Comparison of ENCODE assay signal across 17 cellular contexts in the genomic region with DNA sequence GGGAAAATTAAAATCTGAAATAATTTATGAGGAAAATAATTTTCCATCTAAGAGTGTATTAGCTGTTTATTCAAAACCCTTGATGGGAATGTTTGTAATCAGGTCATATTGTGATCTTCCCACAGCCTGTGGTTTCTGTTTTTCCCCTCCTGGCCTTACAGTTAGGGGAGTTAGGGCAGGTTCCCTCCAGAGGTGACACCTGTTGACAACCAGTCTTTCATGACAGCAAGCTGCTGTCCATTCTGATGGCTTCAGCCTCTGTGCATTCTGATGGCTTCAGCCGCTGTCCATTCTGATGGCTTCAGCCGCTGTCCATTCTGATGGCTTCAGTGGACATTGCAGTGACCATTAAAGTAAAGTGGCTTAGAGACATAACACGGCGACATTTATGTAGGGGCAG.
A peak's percentile ranks its signal among the peaks of the same experiment; 100 is the strongest.
DNase-seq lines count a peak whose midpoint lies in the region; ATAC-seq and TF ChIP-seq lines count a peak whose summit lies in the region.
"Had no signal": no experiment of that assay in that cellular context is flagged by ENCODE, and none has a peak within 500 bp of the region (broad histone marks: within the 10 kb centered on the region; RNA-seq: fewer than 3 reads in every experiment).

No MANE protein-coding gene starts in this region.

- 95 to 98% methylated on average over 4 of the region's 4 CpGs for WGBS in heart right ventricle, 2 donors
- WGBS in trophoblast cell (ENCODE audit: extremely low coverage, insufficient coverage, insufficient read length) = no CpG with 5 or more reads among the region's 4 CpGs

- no peak overlapping the region for H3K18ac ChIP-seq in trophoblast cell (ENCODE audit: low read length)

- H3K9me3 ChIP-seq in heart right ventricle = no peaks in the 10 kb centered on the region
- H3K9me3 ChIP-seq in trophoblast cell (ENCODE audit: insufficient read depth, low read depth, low read length) = no peaks in the 10 kb centered on the region
- H3K9me3 ChIP-seq: A549; BLaER1 treated with 17β-estradiol and CSF1 and Interleukin-3, amounts not matched to agents 10 nM and 100 nM; Caco-2 had no signal

- no peaks in the 10 kb centered on the region for H3K4me1 ChIP-seq in heart right ventricle
- peaks cover 2 to 7% of the 10 kb centered on the region in 2 experiments for H3K4me1 ChIP-seq in trophoblast cell (ENCODE audit: control insufficient read depth in 1 of 2, insufficient read depth in 2 of 2, low read length in 2 of 2)
- H3K4me1 ChIP-seq: A549, Caco-2 had no signal

- no peak for ATAC-seq in heart right ventricle
- ATAC-seq in activated CD8-positive, alpha-beta T cell treated with anti-CD3 and anti-CD28 coated beads, Interleukin-2, amount 10 ng/mL, durations not matched to agents 7 days and 5 days = no peak
- ATAC-seq: A549; CD8-positive, alpha-beta T cell had no signal

- H3K36me3 Mint-ChIP-seq in activated CD8-positive, alpha-beta T cell treated with anti-CD3 and anti-CD28 coated beads, Interleukin-2, amount 10 ng/mL, durations not matched to agents 7 days and 5 days (ENCODE audit: low read depth) = no peaks in the 10 kb centered on the region
- H3K36me3 Mint-ChIP-seq: CD8-positive, alpha-beta T cell had no signal

- H3K79me1 ChIP-seq in trophoblast cell (ENCODE audit: low read length) = no peaks in the 10 kb centered on the region

- peak; percentile 20 for DNase-seq in cardiac septum (ENCODE audit: low spot score)
- DNase-seq in heart right ventricle = no peak
- no peak for DNase-seq in trophoblast cell
- no peak for DNase-seq in activated CD8-positive, alpha-beta T cell treated with anti-CD3 and anti-CD28 coated beads, Interleukin-2, amount 10 ng/mL, durations not matched to agents 7 days and 5 days
- DNase-seq in stimulated activated CD4-positive, alpha-beta T cell treated with anti-CD3 and anti-CD28 coated beads, Interleukin-2, amount 100 ng/mL, for 24 hours = no peak
- DNase-seq: AML-193; Caco-2; Calu3; CD4-positive, alpha-beta T cell; CD8-positive, alpha-beta T cell; DMS79 treated with DMSO at 0.1 percent for 48 hours; GF-D8 had no signal

- intact Hi-C loops in cardiac septum (cut with DNase I) = no loop called here
- intact Hi-C loops in heart right ventricle (cut with DNase I) = loop anchor here in 1 of 10 donors (10.0 kb wide), 1 partner anchor 205 kb away; no protein-coding TSS in a partner anchor

- no peak overlapping the region for H3K14ac ChIP-seq in trophoblast cell (ENCODE audit: low read length)

- H4K91ac ChIP-seq in trophoblast cell (ENCODE audit: low read depth, low read length) = no peak overlapping the region

- no peak overlapping the region for H3K4me3 Mint-ChIP-seq in activated CD8-positive, alpha-beta T cell treated with anti-CD3 and anti-CD28 coated beads, Interleukin-2, amount 10 ng/mL, durations not matched to agents 7 days and 5 days
- H3K4me3 Mint-ChIP-seq: B cell; CD4-positive, alpha-beta T cell; CD8-positive, alpha-beta T cell had no signal

- no peaks in the 10 kb centered on the region for H3K4me1 Mint-ChIP-seq in activated CD8-positive, alpha-beta T cell treated with anti-CD3 and anti-CD28 coated beads, Interleukin-2, amount 10 ng/mL, durations not matched to agents 7 days and 5 days (ENCODE audit: low read depth)
- H3K4me1 Mint-ChIP-seq: B cell had no signal

- H3K27ac Mint-ChIP-seq in activated CD8-positive, alpha-beta T cell treated with anti-CD3 and anti-CD28 coated beads, Interleukin-2, amount 10 ng/mL, durations not matched to agents 7 days and 5 days = no peak overlapping the region
- H3K27ac Mint-ChIP-seq: B cell; CD4-positive, alpha-beta T cell; CD8-positive, alpha-beta T cell had no signal

- H3K9me3 Mint-ChIP-seq in activated CD8-positive, alpha-beta T cell treated with anti-CD3 and anti-CD28 coated beads, Interleukin-2, amount 10 ng/mL, durations not matched to agents 7 days and 5 days (ENCODE audit: insufficient read depth) = no peaks in the 10 kb centered on the region
- H3K9me3 Mint-ChIP-seq: CD4-positive, alpha-beta T cell; CD8-positive, alpha-beta T cell had no signal

- H3K36me3 ChIP-seq in heart right ventricle (no peaks in the 10 kb centered on the region), trophoblast cell (ENCODE audit: control insufficient read depth in 1 of 2, insufficient read depth in 2 of 2, low read length in 2 of 2) (peaks cover 0 to under 1% of the 10 kb centered on the region in 2 experiments)

- H3K23ac ChIP-seq in trophoblast cell (ENCODE audit: low read length) = no peak overlapping the region

- TF ChIP-seq CTCF in heart right ventricle (IDR thresholded peaks at IDR 0.05) = no peak

- no peak overlapping the region for H2BK5ac ChIP-seq in trophoblast cell (ENCODE audit: low read depth, low read length, poor library complexity)

- no peak overlapping the region for H4K8ac ChIP-seq in trophoblast cell (ENCODE audit: low read depth, low read length)

- H3K4me3 ChIP-seq in heart right ventricle (no peak overlapping the region), trophoblast cell (ENCODE audit: low read depth, low read length) (no peak overlapping the region)
- H3K4me3 ChIP-seq: A549; BLaER1 treated with 17β-estradiol and CSF1 and Interleukin-3, amounts not matched to agents 10 nM and 100 nM had no signal

- CTCF ChIA-PET in activated CD8-positive, alpha-beta T cell treated with anti-CD3 and anti-CD28 coated beads, Interleukin-2, amount 10 ng/mL, durations not matched to agents 7 days and 5 days (lab: Charles Lee) = no interaction called here

- no peak overlapping the region for H2AFZ ChIP-seq in trophoblast cell (ENCODE audit: insufficient read depth, low read length, poor library complexity)

- H2AK5ac ChIP-seq in trophoblast cell (ENCODE audit: low read length) = no peak overlapping the region

- no peak overlapping the region for H3K4ac ChIP-seq in trophoblast cell (ENCODE audit: low read depth, low read length)

- H3K4me2 ChIP-seq in trophoblast cell (ENCODE audit: low read length) = no peak overlapping the region
- H3K4me2 ChIP-seq: A549; BLaER1 treated with 17β-estradiol and CSF1 and Interleukin-3, amounts not matched to agents 10 nM and 100 nM had no signal

- no peak overlapping the region for H3K27ac ChIP-seq in heart right ventricle
- H3K27ac ChIP-seq in trophoblast cell (ENCODE audit: low read depth, low read length) = no peak overlapping the region
- H3K27ac ChIP-seq: 22Rv1; A549; BLaER1 treated with 17β-estradiol and CSF1 and Interleukin-3, amounts not matched to agents 10 nM and 100 nM; C4-2B had no signal

- H2BK120ac ChIP-seq in trophoblast cell (ENCODE audit: insufficient read depth, low read length, poor library complexity) = no peak overlapping the region

- H3K9ac ChIP-seq in trophoblast cell (ENCODE audit: low read length) = peak overlapping the region; percentile 27
- H3K9ac ChIP-seq: BLaER1 treated with 17β-estradiol and CSF1 and Interleukin-3, amounts not matched to agents 10 nM and 100 nM had no signal

- no peak overlapping the region for H4K12ac ChIP-seq in trophoblast cell (ENCODE audit: low read depth, low read length)

- H2BK12ac ChIP-seq in trophoblast cell (ENCODE audit: low read length) = no peak overlapping the region

- no peaks in the 10 kb centered on the region for H3K27me3 Mint-ChIP-seq in activated CD8-positive, alpha-beta T cell treated with anti-CD3 and anti-CD28 coated beads, Interleukin-2, amount 10 ng/mL, durations not matched to agents 7 days and 5 days (ENCODE audit: low read depth)

- POLR2A ChIA-PET in activated CD8-positive, alpha-beta T cell treated with anti-CD3 and anti-CD28 coated beads, Interleukin-2, amount 10 ng/mL, durations not matched to agents 7 days and 5 days (lab: Charles Lee) = no interaction called here

- H3K27me3 ChIP-seq in heart right ventricle = no peaks in the 10 kb centered on the region
- H3K27me3 ChIP-seq in trophoblast cell (ENCODE audit: insufficient read depth, low read length) = no peaks in the 10 kb centered on the region
- H3K27me3 ChIP-seq: BLaER1 treated with 17β-estradiol and CSF1 and Interleukin-3, amounts not matched to agents 10 nM and 100 nM had no signal

- no peaks in the 10 kb centered on the region for H3K79me2 ChIP-seq in trophoblast cell (ENCODE audit: control insufficient read depth, insufficient read depth, low read length, poor library complexity)
